26 cellular contexts compared by ENCODE assay signal in genomic region chr18:36406805-36407204, GRCh38.
A peak's percentile ranks its signal among the peaks of the same experiment; 100 is the strongest.
DNase-seq lines count a peak whose midpoint lies in the region; ATAC-seq, FAIRE-seq and TF ChIP-seq lines count a peak whose summit lies in the region.
"Had no signal": no experiment of that assay in that cellular context is flagged by ENCODE, and none has a peak within 500 bp of the region (broad histone marks: within the 10 kb centered on the region; RNA-seq: fewer than 3 reads in every experiment).

No MANE protein-coding gene starts in this region.

- DNase-seq in DMS153 (lab: John Stamatoyannopoulos, UW) (peak; percentile 10), DMS153 treated with DMSO at 0.1 percent for 48 hours (lab: John Stamatoyannopoulos, UW; ENCODE audit: unreplicated experiment) (no peak), NCI-H1417 (lab: John Stamatoyannopoulos, UW) (peak in 2 of 3 experiments; percentile 58 to 81), NCI-H748 treated with DMSO at 0.1 percent for 48 hours (lab: John Stamatoyannopoulos, UW) (peak; percentile 19), H1 (ENCODE audit: low read depth in 1 of 2, low spot score in 2 of 2) (no peak)
- no peak for DNase-seq in CD4-positive, alpha-beta memory T cell
- no peak for DNase-seq in activated naive CD4-positive, alpha-beta T cell treated with anti-CD3 and anti-CD28 coated beads, Interleukin-2, amount 50 U/mL, for 72 hours (ENCODE audit: low spot score in 2 of 2)
- DNase-seq: activated CD4-positive, alpha-beta memory T cell treated with anti-CD3 and anti-CD28 coated beads for 36 hours; activated CD4-positive, CD25-positive, alpha-beta regulatory T cell; activated naive CD8-positive, alpha-beta T cell treated with anti-CD3 and anti-CD28 coated beads for 36 hours; CD4-positive, CD25-positive, alpha-beta regulatory T cell; central memory CD4-positive, alpha-beta T cell; HFFc6; NCI-H1436 treated with DMSO at 0.1 percent for 48 hours; NCI-H524; nucleus accumbens; RPMI8226 had no signal

- H3K36me3 Mint-ChIP-seq in CD4-positive, alpha-beta memory T cell: no peaks in the 10 kb centered on the region
- no peaks in the 10 kb centered on the region for H3K36me3 Mint-ChIP-seq in activated naive CD4-positive, alpha-beta T cell treated with anti-CD3 and anti-CD28 coated beads, Interleukin-2, amount 50 U/mL, for 72 hours
- H3K36me3 Mint-ChIP-seq: activated CD4-positive, alpha-beta memory T cell treated with anti-CD3 and anti-CD28 coated beads for 36 hours; activated naive CD8-positive, alpha-beta T cell treated with anti-CD3 and anti-CD28 coated beads for 36 hours; CD4-positive, CD25-positive, alpha-beta regulatory T cell; memory B cell; type B pancreatic cell had no signal

- no peak overlapping the region for H3K4me3 ChIP-seq in H1 (ENCODE audit: extremely low read depth in 1 of 4, insufficient read depth in 2 of 4, low read depth in 3 of 4, low read length in 4 of 4)
- H3K4me3 ChIP-seq in CD4-positive, alpha-beta memory T cell (ENCODE audit: low read length in 2 of 2): no peak overlapping the region
- H3K4me3 ChIP-seq: ascending aorta, K562, skin epidermis had no signal

- no peak overlapping the region; the same call in 1 of the 2 replicates for H2AK5ac ChIP-seq in H1 (ENCODE audit: low read depth, low read length)

- WGBS in H1 (ENCODE audit: extremely low coverage in 1 of 2, insufficient coverage in 1 of 2, insufficient read length in 1 of 2, insufficient replicate concordance in 2 of 2, low coverage in 1 of 2, low lambda C conversion rate in 2 of 2, missing lambda C conversion rate in 1 of 2), 2 experiments: 75% methylated on average over 5 of the region's 5 CpGs; no CpG with 5 or more reads in 1 of the 2 experiments

- H3K9me3 ChIP-seq in H1 (ENCODE audit: insufficient read depth in 2 of 2, low read depth in 1 of 2, low read length in 1 of 2): no peaks in the 10 kb centered on the region
- H3K9me3 ChIP-seq in CD4-positive, alpha-beta memory T cell (ENCODE audit: control insufficient read depth in 1 of 2, low read length in 2 of 2): no peaks in the 10 kb centered on the region
- H3K9me3 ChIP-seq: ascending aorta had no signal

- no peaks in the 10 kb centered on the region for H3K36me3 ChIP-seq in H1 (ENCODE audit: control insufficient read depth in 2 of 4, insufficient read depth in 4 of 4, low read length in 3 of 4)
- no peaks in the 10 kb centered on the region for H3K36me3 ChIP-seq in CD4-positive, alpha-beta memory T cell (ENCODE audit: insufficient read depth, low read length)
- H3K36me3 ChIP-seq: ascending aorta had no signal

- H3K23ac ChIP-seq in H1 (ENCODE audit: insufficient read length): no peak overlapping the region

- no peak overlapping the region for H2AFZ ChIP-seq in H1 (ENCODE audit: low read length)

- H3K27me3 ChIP-seq in H1 (replicated peaks in 1 of 4; ENCODE audit: control insufficient read depth in 3 of 4, extremely low read depth in 1 of 4, insufficient read depth in 3 of 4, low read length in 3 of 4): no peaks in the 10 kb centered on the region
- no peaks in the 10 kb centered on the region for H3K27me3 ChIP-seq in CD4-positive, alpha-beta memory T cell (ENCODE audit: insufficient read depth, low read length)
- H3K27me3 ChIP-seq: ascending aorta had no signal

- CTCF ChIA-PET in H1 (lab: Charles Lee; ENCODE audit: partially characterized antibody): interaction anchor here (0.6 to 9.6 kb wide), 6 partner anchors 7 to 123 kb away, joined by 3 to 102 read pairs (median 4); no protein-coding TSS in a partner anchor
- CTCF ChIA-PET in CD4-positive, alpha-beta memory T cell (lab: Charles Lee; ENCODE audit: partially characterized antibody): interaction anchor here (1.4 kb wide), 1 partner anchor 281 kb away, joined by 3 read pairs; no protein-coding TSS in a partner anchor

- POLR2A ChIA-PET in H1 (lab: Charles Lee; ENCODE audit: partially characterized antibody): no interaction called here
- POLR2A ChIA-PET in CD4-positive, alpha-beta memory T cell (lab: Charles Lee; ENCODE audit: partially characterized antibody): no interaction called here

- H3K23me2 ChIP-seq in H1 (ENCODE audit: low read depth, low read length): no peaks in the 10 kb centered on the region

- no peaks in the 10 kb centered on the region for H3K4me1 Mint-ChIP-seq in CD4-positive, alpha-beta memory T cell
- H3K4me1 Mint-ChIP-seq: activated naive CD8-positive, alpha-beta T cell treated with anti-CD3 and anti-CD28 coated beads for 36 hours; CD4-positive, CD25-positive, alpha-beta regulatory T cell; memory B cell had no signal

- peak overlapping the region; percentile 61; the same call in 1 of the 2 replicates for H2BK12ac ChIP-seq in H1 (ENCODE audit: low read depth, low read length)

- no peak overlapping the region for H3K18ac ChIP-seq in H1 (ENCODE audit: extremely low read depth, low read length)

- peaks cover 3% of the 10 kb centered on the region; the same call in 1 of the 2 replicates for H3K79me1 ChIP-seq in H1 (ENCODE audit: low read depth, low read length)

- no peak overlapping the region for H2BK5ac ChIP-seq in H1 (ENCODE audit: low read depth, low read length)

- peaks cover 0 to 2% (median 2%) of the 10 kb centered on the region in 4 experiments; a peak in 2 of 7 replicates for H3K4me1 ChIP-seq in H1 (replicated peaks in 1 of 4; ENCODE audit: control insufficient read depth in 3 of 4, insufficient read depth in 4 of 4, low read length in 3 of 4)
- no peaks in the 10 kb centered on the region for H3K4me1 ChIP-seq in CD4-positive, alpha-beta memory T cell (ENCODE audit: insufficient read depth, low read length)

- no peak overlapping the region for H3K56ac ChIP-seq in H1 (replicated peaks; ENCODE audit: insufficient read length, low read depth, low read length)

- no peak overlapping the region for H3K27ac Mint-ChIP-seq in CD4-positive, alpha-beta memory T cell
- H3K27ac Mint-ChIP-seq in activated naive CD4-positive, alpha-beta T cell treated with anti-CD3 and anti-CD28 coated beads, Interleukin-2, amount 50 U/mL, for 72 hours: no peak overlapping the region
- H3K27ac Mint-ChIP-seq: activated CD4-positive, alpha-beta memory T cell treated with anti-CD3 and anti-CD28 coated beads for 36 hours; activated naive CD8-positive, alpha-beta T cell treated with anti-CD3 and anti-CD28 coated beads for 36 hours; activated T-helper 2 cell treated with anti-CD3 and anti-CD28 coated beads, Interferon-gamma antibody, Interleukin-2, Interleukin-4, amounts not matched to agents 10 μg/mL and 5 μg/mL and 100 μg/mL, durations not matched to agents 14 hours and 24 hours and 36 hours; CD4-positive, CD25-positive, alpha-beta regulatory T cell; HFFc6; memory B cell; type B pancreatic cell had no signal

- H3K27ac ChIP-seq in H1 (ENCODE audit: low read depth, low read length): no peak overlapping the region
- H3K27ac ChIP-seq in CD4-positive, alpha-beta memory T cell (ENCODE audit: low read depth, low read length): no peak overlapping the region
- H3K27ac ChIP-seq: 22Rv1, ascending aorta, skin epidermis had no signal

- H4K91ac ChIP-seq in H1 (replicated peaks; ENCODE audit: insufficient read length, low read length): no peak overlapping the region

- peaks cover 0 to 2% (median 0%) of the 10 kb centered on the region in 8 donors for H3K9me3 Mint-ChIP-seq in CD4-positive, alpha-beta memory T cell
- H3K9me3 Mint-ChIP-seq in activated naive CD4-positive, alpha-beta T cell treated with anti-CD3 and anti-CD28 coated beads, Interleukin-2, amount 50 U/mL, for 72 hours: no peaks in the 10 kb centered on the region
- H3K9me3 Mint-ChIP-seq: activated CD4-positive, alpha-beta memory T cell treated with anti-CD3 and anti-CD28 coated beads for 36 hours; activated naive CD8-positive, alpha-beta T cell treated with anti-CD3 and anti-CD28 coated beads for 36 hours; activated T-helper 2 cell treated with anti-CD3 and anti-CD28 coated beads, Interferon-gamma antibody, Interleukin-2, Interleukin-4, amounts not matched to agents 10 μg/mL and 5 μg/mL and 100 μg/mL, durations not matched to agents 14 hours and 24 hours and 36 hours; HFFc6; memory B cell had no signal

- TF ChIP-seq POLR2A in H1 (IDR thresholded peaks at IDR 0.05; ENCODE audit: control extremely low read depth in 1 of 2, low read depth in 2 of 2, low read length in 2 of 2): no peak

- H3K14ac ChIP-seq in H1 (ENCODE audit: insufficient read length): no peak overlapping the region

- no peak overlapping the region for H3K4ac ChIP-seq in H1 (replicated peaks; ENCODE audit: insufficient read length, low read depth, low read length)

- H3K27me3 Mint-ChIP-seq in CD4-positive, alpha-beta memory T cell: peaks cover 0 to 2% of the 10 kb centered on the region in 2 donors
- H3K27me3 Mint-ChIP-seq: activated CD4-positive, alpha-beta memory T cell treated with anti-CD3 and anti-CD28 coated beads for 36 hours; type B pancreatic cell had no signal

- H3K4me2 ChIP-seq in H1 (ENCODE audit: insufficient read depth in 1 of 2, low read depth in 2 of 2, low read length in 2 of 2): no peak overlapping the region

- H2BK120ac ChIP-seq in H1 (replicated peaks; ENCODE audit: low read depth, low read length): no peak overlapping the region

- H3K9ac ChIP-seq in H1 (replicated peaks in 1 of 4; ENCODE audit: extremely low read depth in 1 of 4, low read depth in 3 of 4, low read length in 3 of 4): no peak overlapping the region

- no peak overlapping the region for H4K5ac ChIP-seq in H1 (ENCODE audit: insufficient read length, low read depth, low read length)

- no peaks in the 10 kb centered on the region for H3K79me2 ChIP-seq in H1 (ENCODE audit: control insufficient read depth in 1 of 2, insufficient read depth in 2 of 2, low read length in 2 of 2)

- no peaks in the 10 kb centered on the region for H4K20me1 ChIP-seq in H1 (replicated peaks in 1 of 2; ENCODE audit: control insufficient read depth in 1 of 2, insufficient read depth in 2 of 2, low read length in 2 of 2)

- ATAC-seq in activated naive CD4-positive, alpha-beta T cell treated with anti-CD3 and anti-CD28 coated beads, Interleukin-2, amount 50 U/mL, for 72 hours: no peak
- no peak for ATAC-seq in GM18517 (IDR thresholded peaks at IDR 0.05; ENCODE audit: unreplicated experiment)
- ATAC-seq: K562 had no signal

- TF ChIP-seq CTCF in H1 (IDR thresholded peaks at IDR 0.05; ENCODE audit: control extremely low read depth in 1 of 3, insufficient read depth in 1 of 3, low read depth in 1 of 3, low read length in 3 of 3): no peak

- H3K4me3 Mint-ChIP-seq in CD4-positive, alpha-beta memory T cell: no peak overlapping the region
- H3K4me3 Mint-ChIP-seq: activated CD4-positive, alpha-beta memory T cell treated with anti-CD3 and anti-CD28 coated beads for 36 hours; activated naive CD8-positive, alpha-beta T cell treated with anti-CD3 and anti-CD28 coated beads for 36 hours; CD4-positive, CD25-positive, alpha-beta regulatory T cell; HFFc6; memory B cell; type B pancreatic cell had no signal

- H4K8ac ChIP-seq in H1 (ENCODE audit: extremely low read depth, insufficient read depth, low read length): no peak overlapping the region

- TF ChIP-seq RAD21 in H1 (IDR thresholded peaks at IDR 0.05 in 1 of 2, conservative IDR thresholded peaks at IDR 0.05 in 1 of 2; ENCODE audit: low read depth in 2 of 2, low read length in 2 of 2): no peak

- H2BK15ac ChIP-seq in H1 (ENCODE audit: low read length): peak overlapping the region; percentile 83; the same call in 1 of the 2 replicates

- FAIRE-seq in H1 (lab: Jason Lieb, UNC): no peak
- FAIRE-seq: endothelial cell of umbilical vein, K562 had no signal

- no peak for TF ChIP-seq EP300 in H1 (IDR thresholded peaks at IDR 0.05; ENCODE audit: borderline replicate concordance in 1 of 2, low read depth in 2 of 2, low read length in 2 of 2)

- intact Hi-C loops in CD4-positive, alpha-beta memory T cell (cut with micrococcal nuclease): no loop called here

- H2BK20ac ChIP-seq in H1 (ENCODE audit: low read length): no peak overlapping the region

Comparison
In these comparisons a context has a peak if more than half of its experiments do, and no peak if none do; other contexts are left out.
1. DNase-seq: peak in DMS153 (single experiment), NCI-H1417 (2 of 3) and NCI-H748 treated with DMSO at 0.1 percent for 48 hours (single experiment); none in DMS153 treated with DMSO at 0.1 percent for 48 hours (single experiment), H1 (0 of 2), CD4-positive, alpha-beta memory T cell (0 of 5) and activated naive CD4-positive, alpha-beta T cell treated with anti-CD3 and anti-CD28 coated beads, Interleukin-2, amount 50 U/mL, for 72 hours (0 of 2).